Comparison of ENCODE assay signal across 8 cellular contexts in the genomic region with DNA sequence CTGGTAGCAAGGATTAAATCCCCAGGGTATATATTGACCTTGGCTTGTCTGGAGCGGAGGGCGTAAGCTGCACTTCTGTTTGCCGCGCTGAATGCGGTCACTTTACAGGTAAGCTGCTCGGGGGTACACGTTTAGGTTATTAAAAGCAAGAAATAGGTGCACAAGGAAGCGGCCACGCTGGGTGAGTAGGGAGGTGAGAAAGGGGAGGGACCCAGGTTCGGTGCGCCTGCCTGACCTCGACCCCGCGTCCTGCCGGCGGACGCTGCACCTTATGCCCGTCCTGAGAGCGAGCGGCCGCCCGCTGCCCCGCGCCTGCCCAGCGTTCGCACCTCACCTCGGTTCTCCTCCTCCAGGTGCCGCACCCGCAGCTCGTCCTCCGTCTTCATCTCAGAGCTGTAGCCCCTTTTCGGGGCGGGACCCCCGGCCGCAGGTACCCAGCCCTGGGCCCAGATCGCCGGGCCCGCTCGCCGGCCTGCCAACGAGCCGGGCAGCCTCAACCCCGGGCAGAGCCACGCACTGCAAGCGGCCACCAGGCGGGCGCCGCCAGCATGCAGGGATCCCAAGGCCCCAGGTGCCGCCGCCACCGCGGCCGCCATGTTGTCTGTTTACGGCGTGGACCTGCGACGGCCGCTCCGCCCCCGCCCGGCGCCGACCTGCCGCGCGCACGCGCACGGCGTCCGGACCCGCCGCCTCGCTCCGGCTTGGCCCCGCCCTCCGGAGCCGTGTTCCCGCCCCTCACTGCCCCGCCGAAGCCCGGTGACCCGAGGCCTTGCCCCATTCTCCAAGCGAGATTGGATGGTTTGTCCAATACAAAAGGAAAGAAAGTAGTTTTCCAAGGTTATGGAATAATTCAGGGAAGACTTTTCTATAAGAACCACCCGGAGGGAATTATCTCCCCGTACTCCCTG. TPM values are rescaled to one million over a fixed set of nuclear protein-coding genes. Genes with fewer than 3 reads are reported as not detected.
DNase-seq lines count a peak whose midpoint lies in the region; ATAC-seq and TF ChIP-seq lines count a peak whose summit lies in the region.

A gene with protein sequence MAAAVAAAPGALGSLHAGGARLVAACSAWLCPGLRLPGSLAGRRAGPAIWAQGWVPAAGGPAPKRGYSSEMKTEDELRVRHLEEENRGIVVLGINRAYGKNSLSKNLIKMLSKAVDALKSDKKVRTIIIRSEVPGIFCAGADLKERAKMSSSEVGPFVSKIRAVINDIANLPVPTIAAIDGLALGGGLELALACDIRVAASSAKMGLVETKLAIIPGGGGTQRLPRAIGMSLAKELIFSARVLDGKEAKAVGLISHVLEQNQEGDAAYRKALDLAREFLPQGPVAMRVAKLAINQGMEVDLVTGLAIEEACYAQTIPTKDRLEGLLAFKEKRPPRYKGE (minus strand): TSS at position 625 of the 908 bp plus-strand sequence. CDS start 29 bp downstream, at position 596.

- peak within 1 kb of the TSS; percentile 97 for H3K4me2 ChIP-seq in MM.1S (ENCODE audit: low read depth, low read length)

- H3K27ac ChIP-seq in MM.1S (ENCODE audit: low read length) (peak within 1 kb of the TSS; percentile 62; the same call in 1 of the 2 replicates), left ventricle myocardium inferior (replicated peaks) (peak within 1 kb of the TSS; percentile 92), psoas muscle (peak within 1 kb of the TSS; percentile 98)

- in situ Hi-C loops in HAP-1 (cut with MboI; ENCODE audit: low sequenced_read_pairs): no loop called here

- H3K27me3 ChIP-seq in HAP-1 (ENCODE audit: low read depth) (no peaks in the 10 kb centered on the region), MM.1S (replicated peaks; ENCODE audit: insufficient read depth, low read length) (no peaks in the 10 kb centered on the region), left ventricle myocardium inferior (ENCODE audit: low read depth) (no peaks in the 10 kb centered on the region), psoas muscle (ENCODE audit: insufficient read depth in 3 of 3, low read length in 2 of 3) (no peaks in the 10 kb centered on the region)

- intact Hi-C loops in left ventricle myocardium inferior (cut with micrococcal nuclease) (no loop called here), psoas muscle (cut with DNase I) (loop anchor here (5.0 to 10.0 kb wide), 3 partner anchors 61 to 267 kb away; partner anchors contain the start of gene NFIL3 (in 2 of the 2))

- peaks cover 3% of the 10 kb centered on the region for H3K36me3 Mint-ChIP-seq in T-helper 17 cell (ENCODE audit: low read depth)

- no peaks in the 10 kb centered on the region for H3K27me3 Mint-ChIP-seq in T-helper 17 cell

- peak within 1 kb of the TSS; percentile 87 for H3K9ac ChIP-seq in MM.1S (ENCODE audit: low read length)

- peak; percentile 89 to 90 for DNase-seq in HAP-1 (ENCODE audit: low spot score in 2 of 2)
- DNase-seq in MM.1S: peak; percentile 87
- peak; percentile 79 to 84 (median 81) for DNase-seq in T-helper 17 cell
- DNase-seq in amniotic stem cell (lab: John Stamatoyannopoulos, UW): peak; percentile 48
- DNase-seq in left ventricle myocardium inferior: peak; percentile 87
- DNase-seq in psoas muscle: peak; percentile 87 to 93
- peak; percentile 86 for DNase-seq in ureter (ENCODE audit: low spot score)

- no peaks in the 10 kb centered on the region for H4K20me1 ChIP-seq in MM.1S (ENCODE audit: insufficient read depth, low read length)

- H3K27ac Mint-ChIP-seq in T-helper 17 cell: peak within 1 kb of the TSS; percentile 83

- peaks cover 5% of the 10 kb centered on the region; the same call in 1 of the 2 replicates for H3K9me3 ChIP-seq in HAP-1
- H3K9me3 ChIP-seq in MM.1S (replicated peaks; ENCODE audit: insufficient read depth, low read length): no peaks in the 10 kb centered on the region
- H3K9me3 ChIP-seq in T-helper 17 cell (ENCODE audit: control insufficient read depth, low read length, poor library complexity, severe bottlenecking): no peaks in the 10 kb centered on the region
- H3K9me3 ChIP-seq in left ventricle myocardium inferior (replicated peaks): no peaks in the 10 kb centered on the region
- H3K9me3 ChIP-seq in psoas muscle: no peaks in the 10 kb centered on the region

- H3K4me3 ChIP-seq in HAP-1 (peak within 1 kb of the TSS; percentile 88), MM.1S (ENCODE audit: low read length) (peak within 1 kb of the TSS; percentile 84), left ventricle myocardium inferior (peak within 1 kb of the TSS; percentile 95), psoas muscle (peak within 1 kb of the TSS; percentile 99)

- peak within 1 kb of the TSS; percentile 93 for H2AFZ ChIP-seq in MM.1S (ENCODE audit: low read length)

- H3K4me3 Mint-ChIP-seq in T-helper 17 cell: peak within 1 kb of the TSS; percentile 91

- TF ChIP-seq CTCF in MM.1S (IDR thresholded peaks at IDR 0.05; ENCODE audit: low read length) (no peak), left ventricle myocardium inferior (IDR thresholded peaks at IDR 0.05; ENCODE audit: borderline replicate concordance) (no peak), psoas muscle (IDR thresholded peaks at IDR 0.05) (no peak)

- peaks cover 51% of the 10 kb centered on the region for H3K79me2 ChIP-seq in MM.1S (ENCODE audit: low read length)

- no peaks in the 10 kb centered on the region for H3K9me2 ChIP-seq in MM.1S (replicated peaks; ENCODE audit: insufficient read depth, low read length)

- no peaks in the 10 kb centered on the region for H3F3A ChIP-seq in MM.1S (ENCODE audit: insufficient read depth, low read length)

- 0 to 1% (median 1%) methylated on average over 58 to 86 of the region's 86 CpGs for WGBS in psoas muscle, 3 donors

- ATAC-seq in T-helper 17 cell (peak; percentile 97), psoas muscle (peak; percentile 98 to 99 (median 99))

- H3K4me1 ChIP-seq in HAP-1 (peaks cover 9% of the 10 kb centered on the region), MM.1S (ENCODE audit: low read length) (0 out of 2 replicates have a peak, but pooled peaks cover 16% of the 10 kb centered on the region), left ventricle myocardium inferior (peaks cover 56% of the 10 kb centered on the region), psoas muscle (peaks cover 38% of the 10 kb centered on the region)

- H3K36me3 ChIP-seq in HAP-1 (replicated peaks) (peaks cover 9% of the 10 kb centered on the region), MM.1S (replicated peaks; ENCODE audit: insufficient read depth, low read length) (no peaks in the 10 kb centered on the region), left ventricle myocardium inferior (peaks cover 6% of the 10 kb centered on the region), psoas muscle (ENCODE audit: insufficient read depth in 1 of 2, low read depth in 1 of 2) (peaks cover 3 to 11% of the 10 kb centered on the region in 2 donors)

- TF ChIP-seq POLR2A in GM10847 (IDR thresholded peaks at IDR 0.05; ENCODE audit: extremely low read depth, insufficient read length): peak; percentile 40

- H3K4me1 Mint-ChIP-seq in T-helper 17 cell: peaks cover 39% of the 10 kb centered on the region

RNA-seq across cellular contexts. Expression of the gene that starts here (rescaled TPM):
- total RNA-seq in T-helper 17 cell (10 to 100 TPM; 15.2 to 17.2 TPM), left ventricle myocardium inferior (44.1 TPM), psoas muscle (10 to 100 TPM; 14.1 to 20.6 (median 18.4) TPM), ureter (24.6 TPM)
- 10 to 100 TPM in 2 of 3 donors, 1 to 10 TPM in 1; 9.9 to 11.8 (median 11.3) TPM for polyA plus RNA-seq in psoas muscle

Comparison
In these comparisons a context has a peak if more than half of its experiments do, and no peak if none do; other contexts are left out.
1. Peak in every context shown above with its lines: DNase-seq, ATAC-seq, H3K4me3 ChIP-seq and H3K27ac ChIP-seq.